ENCODE assay signal across 17 cellular contexts in genomic region chr10:12250181-12250580, GRCh38.
"Had no signal": no experiment of that assay in that cellular context is flagged by ENCODE, and none has a peak within 500 bp of the region (broad histone marks: within the 10 kb centered on the region; RNA-seq: fewer than 3 reads in every experiment).

No MANE protein-coding gene starts in this region.

- DNase-seq: activated CD4-positive, alpha-beta T cell treated with anti-CD3 and anti-CD28 coated beads, Interleukin-2, amount 10 ng/mL, durations not matched to agents 24 days and 14 days; activated CD8-positive, alpha-beta T cell treated with anti-CD3 and anti-CD28 coated beads for 36 hours; activated naive CD4-positive, alpha-beta T cell treated with anti-CD3 and anti-CD28 coated beads for 36 hours; activated T-cell treated with anti-CD3 and anti-CD28 coated beads, Interleukin-2, amount 50 U/mL, for 24 hours; cerebellar nuclear complex; effector CD8-positive, alpha-beta T cell; heart left ventricle; stimulated activated CD4-positive, alpha-beta T cell treated with anti-CD3 and anti-CD28 coated beads, Interleukin-2, amount 100 ng/mL, for 24 hours; T1000; testis had no signal

- H3K4me1 ChIP-seq: ascending aorta, heart left ventricle, testis, upper lobe of left lung had no signal

- H3K4me3 ChIP-seq: ascending aorta, esophagus muscularis mucosa, gastroesophageal sphincter, heart left ventricle, testis, upper lobe of left lung had no signal

- H3K27ac ChIP-seq: ascending aorta, esophagus muscularis mucosa, gastroesophageal sphincter, heart left ventricle, testis, upper lobe of left lung had no signal

- H3K9me3 Mint-ChIP-seq: activated CD4-positive, alpha-beta T cell treated with anti-CD3 and anti-CD28 coated beads, Interleukin-2, amount 10 ng/mL, durations not matched to agents 24 days and 14 days; activated CD8-positive, alpha-beta T cell treated with anti-CD3 and anti-CD28 coated beads for 36 hours; activated naive CD4-positive, alpha-beta T cell treated with anti-CD3 and anti-CD28 coated beads for 36 hours; activated T-cell treated with anti-CD3 and anti-CD28 coated beads, Interleukin-2, amount 50 U/mL, for 24 hours; dendritic cell treated with granulocyte-macrophage colony-stimulating factor and Interleukin-4, amounts not matched to agents 40 ng/mL and 50 ng/mL, for 4 days; mesothelial cell of epicardium had no signal

- H3K27me3 ChIP-seq: ascending aorta, esophagus muscularis mucosa, gastroesophageal sphincter, heart left ventricle, testis, upper lobe of left lung had no signal

- H3K27ac Mint-ChIP-seq: activated CD4-positive, alpha-beta T cell treated with anti-CD3 and anti-CD28 coated beads, Interleukin-2, amount 10 ng/mL, durations not matched to agents 24 days and 14 days; activated naive CD4-positive, alpha-beta T cell treated with anti-CD3 and anti-CD28 coated beads for 36 hours; dendritic cell treated with granulocyte-macrophage colony-stimulating factor and Interleukin-4, amounts not matched to agents 40 ng/mL and 50 ng/mL, for 4 days; mesothelial cell of epicardium had no signal

- H3K27me3 Mint-ChIP-seq: activated CD4-positive, alpha-beta T cell treated with anti-CD3 and anti-CD28 coated beads, Interleukin-2, amount 10 ng/mL, durations not matched to agents 24 days and 14 days; activated CD8-positive, alpha-beta T cell treated with anti-CD3 and anti-CD28 coated beads for 36 hours; activated T-cell treated with anti-CD3 and anti-CD28 coated beads, Interleukin-2, amount 50 U/mL, for 24 hours; dendritic cell treated with granulocyte-macrophage colony-stimulating factor and Interleukin-4, amounts not matched to agents 40 ng/mL and 50 ng/mL, for 4 days; progenitor cell of endocrine pancreas had no signal

- H3K9me3 ChIP-seq: ascending aorta, esophagus muscularis mucosa, gastroesophageal sphincter, heart left ventricle, testis, upper lobe of left lung had no signal

- ATAC-seq: activated CD8-positive, alpha-beta T cell treated with anti-CD3 and anti-CD28 coated beads for 36 hours; gastroesophageal sphincter; heart left ventricle had no signal

- H3K4me3 Mint-ChIP-seq: activated CD4-positive, alpha-beta T cell treated with anti-CD3 and anti-CD28 coated beads, Interleukin-2, amount 10 ng/mL, durations not matched to agents 24 days and 14 days; activated CD8-positive, alpha-beta T cell treated with anti-CD3 and anti-CD28 coated beads for 36 hours; activated naive CD4-positive, alpha-beta T cell treated with anti-CD3 and anti-CD28 coated beads for 36 hours; activated T-cell treated with anti-CD3 and anti-CD28 coated beads, Interleukin-2, amount 50 U/mL, for 24 hours; dendritic cell treated with granulocyte-macrophage colony-stimulating factor and Interleukin-4, amounts not matched to agents 40 ng/mL and 50 ng/mL, for 4 days; mesothelial cell of epicardium had no signal
